Comparison of ENCODE assay signal across 19 cellular contexts in genomic region chr11:22115470-22116037, GRCh38.
"Had no signal": no experiment of that assay in that cellular context is flagged by ENCODE, and none has a peak within 500 bp of the region (broad histone marks: within the 10 kb centered on the region; RNA-seq: fewer than 3 reads in every experiment).

No MANE protein-coding gene starts in this region.

- H3K36me3 ChIP-seq: brain microvascular endothelial cell, pancreas, tibial artery, uterus, WERI-Rb-1 had no signal

- H3K27me3 ChIP-seq: brain microvascular endothelial cell, pancreas, tibial artery, uterus had no signal

- H3K9me3 ChIP-seq: pancreas, tibial artery, uterus had no signal

- H3K27ac ChIP-seq: brain microvascular endothelial cell, pancreas, tibial artery, uterus, WERI-Rb-1 had no signal

- DNase-seq: activated CD4-positive, alpha-beta T cell treated with anti-CD3 and anti-CD28 coated beads, Interleukin-2, amount 50 U/mL, for 48 hours; activated naive CD4-positive, alpha-beta T cell treated with Interleukin-2 at 50 U/mL for 16 hours; anterior cingulate cortex; brain microvascular endothelial cell; cerebellar nuclear complex; effector CD8-positive, alpha-beta T cell; foreskin fibroblast; glutamatergic neuron; midbrain; naive B cell; pancreas; retina; small intestine; stimulated activated CD4-positive, alpha-beta T cell treated with anti-CD3 and anti-CD28 coated beads, Interleukin-4, amount 100 ng/mL, for 24 hours; stimulated activated naive CD4-positive, alpha-beta T cell; tibial artery; uterus had no signal

- H3K4me3 ChIP-seq: pancreas, tibial artery, uterus had no signal

- H3K4me1 ChIP-seq: pancreas, tibial artery, uterus had no signal

- ATAC-seq: activated T-helper 17 cell treated with anti-CD3 and anti-CD28 coated beads, Interleukin-2, amount 50 U/mL, for 72 hours; pancreas had no signal
